24 cellular contexts compared by ENCODE assay signal in the genomic region with DNA sequence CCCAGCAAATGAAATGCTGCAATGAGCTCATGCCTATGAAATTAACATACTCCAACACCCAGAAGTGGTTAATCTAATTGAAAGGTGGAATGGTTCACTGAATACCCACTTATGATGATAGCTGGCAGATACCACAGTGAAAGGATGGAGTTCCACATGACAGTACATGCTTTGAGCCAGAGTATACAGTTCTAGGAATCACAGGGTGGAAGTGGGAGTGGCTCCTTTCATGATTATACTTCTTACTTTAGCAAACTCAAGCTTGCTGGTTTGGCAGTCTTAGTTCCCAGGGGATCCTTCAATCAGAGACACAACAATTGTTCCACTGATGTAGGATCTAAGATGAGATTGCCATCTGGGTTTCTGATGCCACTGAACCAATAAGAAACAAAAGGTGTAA.
"Had no signal": no experiment of that assay in that cellular context is flagged by ENCODE, and none has a peak within 500 bp of the region (broad histone marks: within the 10 kb centered on the region; RNA-seq: fewer than 3 reads in every experiment).

No MANE protein-coding gene starts in this region.

- H3K4me3 Mint-ChIP-seq: activated CD4-positive, alpha-beta memory T cell treated with anti-CD3 and anti-CD28 coated beads, Interleukin-2, amount 10 ng/mL, durations not matched to agents 7 days and 5 days; activated CD4-positive, alpha-beta T cell treated with anti-CD3 and anti-CD28 coated beads, Interleukin-2, amount 10 ng/mL, durations not matched to agents 24 days and 14 days; activated naive CD8-positive, alpha-beta T cell treated with anti-CD3 and anti-CD28 coated beads, Interleukin-2, amount 10 ng/mL, durations not matched to agents 7 days and 5 days; activated T-helper 17 cell treated with anti-CD3 and anti-CD28 coated beads, Interleukin-2, amount 50 U/mL, for 72 hours; neural crest cell; T-helper 17 cell had no signal

- H3K9me3 Mint-ChIP-seq: activated T-helper 17 cell treated with anti-CD3 and anti-CD28 coated beads, Interleukin-2, amount 50 U/mL, for 72 hours had no signal

- H3K4me1 Mint-ChIP-seq: neural crest cell had no signal

- ATAC-seq: activated CD4-positive, CD25-positive, alpha-beta regulatory T cell treated with anti-CD3 and anti-CD28 coated beads, Interleukin-2, amount 50 U/mL, for 24 hours; activated T-helper 17 cell treated with anti-CD3 and anti-CD28 coated beads, Interleukin-2, amount 50 U/mL, for 72 hours; foreskin keratinocyte; lower lobe of right lung; mucosa of descending colon; T-helper 17 cell had no signal

- DNase-seq: activated CD4-positive, alpha-beta memory T cell treated with anti-CD3 and anti-CD28 coated beads, Interleukin-2, amount 10 ng/mL, durations not matched to agents 7 days and 5 days; activated CD4-positive, alpha-beta T cell treated with anti-CD3 and anti-CD28 coated beads, Interleukin-2, amount 10 ng/mL, durations not matched to agents 24 days and 14 days; activated naive CD4-positive, alpha-beta T cell; activated naive CD8-positive, alpha-beta T cell treated with anti-CD3 and anti-CD28 coated beads, Interleukin-2, amount 10 ng/mL, durations not matched to agents 7 days and 5 days; activated T-cell treated with anti-CD3 and anti-CD28 coated beads, Interleukin-2, amount 50 U/mL, for 1 hour; amniotic stem cell; colonic mucosa; dorsolateral prefrontal cortex; foreskin keratinocyte; hippocampal formation; lower lobe of right lung; mesendoderm; mucosa of descending colon; occipital lobe; posterior cingulate gyrus; spleen; stimulated activated CD4-positive, alpha-beta T cell treated with anti-CD3 and anti-CD28 coated beads, Interleukin-4, amount 100 ng/mL, for 1 hour; stimulated activated naive CD4-positive, alpha-beta T cell treated with Interleukin-2 at 50 U/mL for 16 hours; SW 1271; T-helper 17 cell; upper lobe of left lung had no signal

- H3K27ac Mint-ChIP-seq: activated CD4-positive, alpha-beta memory T cell treated with anti-CD3 and anti-CD28 coated beads, Interleukin-2, amount 10 ng/mL, durations not matched to agents 7 days and 5 days; activated CD4-positive, alpha-beta T cell treated with anti-CD3 and anti-CD28 coated beads, Interleukin-2, amount 10 ng/mL, durations not matched to agents 24 days and 14 days; activated naive CD8-positive, alpha-beta T cell treated with anti-CD3 and anti-CD28 coated beads, Interleukin-2, amount 10 ng/mL, durations not matched to agents 7 days and 5 days; activated T-helper 17 cell treated with anti-CD3 and anti-CD28 coated beads, Interleukin-2, amount 50 U/mL, for 72 hours; T-helper 17 cell had no signal
